ENCODE assay signal across 1 cellular context in genomic region chr10:114551310-114551972, GRCh38.
TF ChIP-seq lines count a peak whose summit lies in the region.

No MANE protein-coding gene starts in this region.

TF ChIP-seq in WTC11, 78 proteins besides CTCF, POLR2A, EP300 and RAD21 (continued from another document):
- TF ChIP-seq ATF6 (CRISPR knock-in tag; IDR thresholded peaks at IDR 0.05), result no peak
